Comparison of ENCODE assay signal across 8 cellular contexts in the genomic region with DNA sequence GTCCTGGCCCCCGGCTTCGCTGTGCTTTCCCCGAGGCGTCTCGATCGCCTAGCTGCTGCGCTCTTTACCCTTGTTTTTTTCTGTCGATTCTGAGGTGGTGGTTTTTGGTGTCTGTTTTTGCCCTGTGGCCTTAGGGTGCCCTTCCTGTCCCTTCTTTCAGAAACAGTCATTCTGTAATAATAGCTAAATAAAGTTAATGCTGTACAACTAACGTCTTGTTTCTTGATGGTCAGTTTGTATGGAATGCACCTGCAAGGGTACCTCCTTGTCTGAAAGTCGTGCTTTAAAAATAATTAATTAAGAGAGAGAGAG. TPM values are rescaled to one million over a fixed set of nuclear protein-coding genes. Genes with fewer than 3 reads are reported as not detected.
DNase-seq lines count a peak whose midpoint lies in the region; ATAC-seq and TF ChIP-seq lines count a peak whose summit lies in the region.

No MANE protein-coding gene starts in this region.

- H3F3A ChIP-seq in PC-9 (ENCODE audit: insufficient read depth, low read depth) (no peaks in the 10 kb centered on the region; the same call in 1 of the 2 replicates), smooth muscle cell (ENCODE audit: low read depth) (no peaks in the 10 kb centered on the region)

- H3K36me3 Mint-ChIP-seq in activated naive CD4-positive, alpha-beta T cell treated with anti-CD3 and anti-CD28 coated beads, Interleukin-2, amount 50 U/mL, for 24 hours = peaks cover 9% of the 10 kb centered on the region

- TF ChIP-seq CTCF in PC-9 (conservative IDR thresholded peaks at IDR 0.05) (no peak), fibroblast of pulmonary artery (IDR thresholded peaks at IDR 0.05; ENCODE audit: low read length, missing control alignments) (no peak), smooth muscle cell (IDR thresholded peaks at IDR 0.05; ENCODE audit: borderline replicate concordance, insufficient read depth, poor library complexity, severe bottlenecking) (no peak)

- H3K4me1 ChIP-seq in PC-9 (replicated peaks; ENCODE audit: insufficient read depth) (peaks cover 14% of the 10 kb centered on the region), smooth muscle cell (ENCODE audit: low read depth) (peaks cover 18% of the 10 kb centered on the region)

- 2% methylated on average over 10 of the region's 10 CpGs for WGBS in smooth muscle cell (ENCODE audit: low lambda C conversion rate)

- H3K27me3 ChIP-seq in PC-9 (ENCODE audit: insufficient read depth, low read depth) = no peaks in the 10 kb centered on the region
- H3K27me3 ChIP-seq in smooth muscle cell (ENCODE audit: low read depth) = peaks cover 11% of the 10 kb centered on the region

- H3K9me3 ChIP-seq in PC-9 (ENCODE audit: insufficient read depth, low read depth) (no peaks in the 10 kb centered on the region), smooth muscle cell (replicated peaks; ENCODE audit: low read depth) (no peaks in the 10 kb centered on the region)

- DNase-seq in activated naive CD4-positive, alpha-beta T cell treated with anti-CD3 and anti-CD28 coated beads, Interleukin-2, amount 50 U/mL, for 16 hours = no peak
- no peak for DNase-seq in PC-9
- DNase-seq in fibroblast of pulmonary artery (ENCODE audit: low read depth) = no peak
- DNase-seq in smooth muscle cell (lab: John Stamatoyannopoulos, UW; ENCODE audit: unreplicated experiment) = no peak
- no peak for DNase-seq in erythroblast (lab: John Stamatoyannopoulos, UW)
- DNase-seq in T-helper 9 cell = no peak

- H3K4me3 ChIP-seq in PC-9 (peak overlapping the region; percentile 82), fibroblast of pulmonary artery (replicated peaks; ENCODE audit: low read depth, low read length) (peak overlapping the region; percentile 85), smooth muscle cell (peak overlapping the region; percentile 92)

- H3K9ac ChIP-seq in smooth muscle cell (ENCODE audit: low read depth) = peak overlapping the region; percentile 92

- no peak for TF ChIP-seq POLR2A in erythroblast (IDR thresholded peaks at IDR 0.05; ENCODE audit: low read length)

- POLR2A ChIA-PET in PC-9 (lab: Charles Lee; ENCODE audit: unreplicated experiment) = interaction anchor here (0.7 to 1.2 kb wide), 2 partner anchors 12 to 213 kb away, joined by 3 read pairs; a partner anchor contains a TSS

- H3K4me2 ChIP-seq in PC-9 = peak overlapping the region; percentile 85
- H3K4me2 ChIP-seq in smooth muscle cell = peak overlapping the region; percentile 85

- BruUV-seq in PC-9 (replicated peaks; lab: Mats Ljungman, UMichigan) = no TSS peak

- H3K27ac Mint-ChIP-seq in activated naive CD4-positive, alpha-beta T cell treated with anti-CD3 and anti-CD28 coated beads, Interleukin-2, amount 50 U/mL, for 24 hours = peak overlapping the region; percentile 98

- intact Hi-C loops in PC-9 (cut with micrococcal nuclease; ENCODE audit: unreplicated experiment) = no loop called here

- no peaks in the 10 kb centered on the region for H3K27me3 Mint-ChIP-seq in activated naive CD4-positive, alpha-beta T cell treated with anti-CD3 and anti-CD28 coated beads, Interleukin-2, amount 50 U/mL, for 24 hours

- CTCF ChIA-PET in PC-9 (lab: Charles Lee) = no interaction called here

- no peaks in the 10 kb centered on the region for H3K9me2 ChIP-seq in PC-9 (ENCODE audit: insufficient read depth)

- peak overlapping the region; percentile 98 for H3K4me3 Mint-ChIP-seq in activated naive CD4-positive, alpha-beta T cell treated with anti-CD3 and anti-CD28 coated beads, Interleukin-2, amount 50 U/mL, for 24 hours

- peaks cover 23% of the 10 kb centered on the region for H4K20me1 ChIP-seq in PC-9 (ENCODE audit: insufficient read depth)
- H4K20me1 ChIP-seq in smooth muscle cell (ENCODE audit: low read depth) = peaks cover 41% of the 10 kb centered on the region

- H3K79me2 ChIP-seq in PC-9 (ENCODE audit: low read depth) (peaks cover 52% of the 10 kb centered on the region), smooth muscle cell (ENCODE audit: low read depth) (peaks cover 53% of the 10 kb centered on the region)

- peaks cover 35% of the 10 kb centered on the region for H3K4me1 Mint-ChIP-seq in activated naive CD4-positive, alpha-beta T cell treated with anti-CD3 and anti-CD28 coated beads, Interleukin-2, amount 50 U/mL, for 24 hours

- no peaks in the 10 kb centered on the region for H3K9me3 Mint-ChIP-seq in activated naive CD4-positive, alpha-beta T cell treated with anti-CD3 and anti-CD28 coated beads, Interleukin-2, amount 50 U/mL, for 24 hours

- H3K36me3 ChIP-seq in PC-9 (ENCODE audit: low read depth) (0 out of 2 replicates have a peak, but pooled peaks cover 8% of the 10 kb centered on the region), smooth muscle cell (ENCODE audit: low read depth) (peaks cover 5% of the 10 kb centered on the region)

- H3K27ac ChIP-seq in PC-9 = no peak overlapping the region
- H3K27ac ChIP-seq in smooth muscle cell (ENCODE audit: low read depth) = peak overlapping the region; percentile 68

- H2AFZ ChIP-seq in PC-9 (peak overlapping the region; percentile 96), smooth muscle cell (ENCODE audit: low read depth) (peak overlapping the region; percentile 98)

- ATAC-seq in HG02642 (IDR thresholded peaks at IDR 0.05; ENCODE audit: poor library complexity, unreplicated experiment) = no peak

RNA-seq across cellular contexts. Expression of a gene that starts 0.7 kb away (rescaled TPM):
- 44.8 and 65.6 TPM in 2 replicates for total RNA-seq in PC-9 (2021)
- total RNA-seq in smooth muscle cell = 56.5 and 65.7 TPM in 2 replicates
- polyA plus RNA-seq in smooth muscle cell = 55.1 and 56.6 TPM in 2 replicates

RNA-seq across cellular contexts. Expression of a gene that starts 12.3 kb away (rescaled TPM):
- total RNA-seq in PC-9 (2021) = 7.0 and 8.1 TPM in 2 replicates
- 7.8 and 13.0 TPM in 2 replicates for total RNA-seq in smooth muscle cell
- polyA plus RNA-seq in smooth muscle cell = 11.4 and 14.9 TPM in 2 replicates
